Comparison of ENCODE assay signal across 7 cellular contexts in genomic region chr17:59620518-59621259, GRCh38. TPM values are rescaled to one million over a fixed set of nuclear protein-coding genes. Genes with fewer than 3 reads are reported as not detected.
DNase-seq lines count a peak whose midpoint lies in the region; ATAC-seq, FAIRE-seq and TF ChIP-seq lines count a peak whose summit lies in the region.

No MANE protein-coding gene starts in this region.

- FAIRE-seq in GM12891 (lab: Jason Lieb, UNC): no peak

- H3K4me3 ChIP-seq in choroid plexus epithelial cell (ENCODE audit: low read depth, low read length): peak overlapping the region; percentile 90
- peak overlapping the region; percentile 95 for H3K4me3 ChIP-seq in lower leg skin (ENCODE audit: low read depth, poor library complexity, severe bottlenecking)

- no peak for DNase-seq in GM12891 (ENCODE audit: insufficient read length, low spot score)
- peak; percentile 42 for DNase-seq in NCI-H2107 treated with DMSO at 0.1 percent for 48 hours (lab: John Stamatoyannopoulos, UW; ENCODE audit: unreplicated experiment)
- DNase-seq in activated CD4-positive, alpha-beta T cell treated with anti-CD3 and anti-CD28 coated beads for 4 hours: peak; percentile 46 to 53
- peak; percentile 46 for DNase-seq in choroid plexus epithelial cell (ENCODE audit: low read depth)
- peak in 1 of 2 donors; percentile 40 for DNase-seq in lower leg skin (ENCODE audit: low spot score in 2 of 2)
- peak; percentile 12 to 63 (median 19) for DNase-seq in stimulated activated CD4-positive, alpha-beta T cell treated with anti-CD3 and anti-CD28 coated beads, TNF-alpha, amount 100 ng/mL, for 24 hours (ENCODE audit: low read depth in 3 of 3)

- intact Hi-C loops in lower leg skin (cut with DNase I; ENCODE audit: low total_unique reads): no loop called here

- WGBS in lower leg skin, 2 donors: 2% methylated on average over 14 of the region's 14 CpGs

- ATAC-seq in GM18505 (IDR thresholded peaks at IDR 0.05; ENCODE audit: unreplicated experiment): no peak

- TF ChIP-seq CTCF in choroid plexus epithelial cell (conservative IDR thresholded peaks at IDR 0.05; ENCODE audit: low read depth, low read length) (no peak), lower leg skin (IDR thresholded peaks at IDR 0.05) (no peak)

- TF ChIP-seq POLR2A in GM12891 (IDR thresholded peaks at IDR 0.05; ENCODE audit: low read depth, low read length): peak; percentile 11; the same call in 1 of the 2 replicates
- TF ChIP-seq POLR2A in lower leg skin (IDR thresholded peaks at IDR 0.05): no peak
- TF ChIP-seq POLR2A in GM18505 (IDR thresholded peaks at IDR 0.05; ENCODE audit: borderline replicate concordance, extremely low read depth, insufficient read depth, insufficient read length): no peak

TF ChIP-seq in GM12891, 5 proteins besides CTCF, POLR2A, EP300 and RAD21:
- TF ChIP-seq TAF1 (IDR thresholded peaks at IDR 0.05; ENCODE audit: low read depth, low read length): no peak
- TF ChIP-seq POLR2AphosphoS5 (IDR thresholded peaks at IDR 0.05; ENCODE audit: low read depth, low read length): no peak; the same call in 1 of the 2 replicates
- TF ChIP-seq PAX5 (IDR thresholded peaks at IDR 0.05; ENCODE audit: insufficient read depth, low read length, severe bottlenecking): no peak
- no peak for TF ChIP-seq POU2F2 (IDR thresholded peaks at IDR 0.05; ENCODE audit: low read depth, low read length)
- TF ChIP-seq SPI1 (IDR thresholded peaks at IDR 0.05; ENCODE audit: low read depth, low read length): no peak

RNA-seq across cellular contexts. Expression of gene CLTC, which starts 1.0 kb away (rescaled TPM):
- 81.0 TPM for polyA plus RNA-seq in GM12891 (2012; ENCODE audit: low read depth, missing spikeins)
- total RNA-seq in lower leg skin: 100 to 1,000 TPM; 109 to 169 (median 140) TPM

RNA-seq across cellular contexts. Expression of gene DHX40, which starts 55.3 kb away (rescaled TPM):
- 9.6 TPM for polyA plus RNA-seq in GM12891 (2012; ENCODE audit: low read depth, missing spikeins)
- 10 to 100 TPM; 35.1 to 57.3 (median 49.9) TPM for total RNA-seq in lower leg skin
